ENCODE assay signal across 15 cellular contexts in the genomic region with DNA sequence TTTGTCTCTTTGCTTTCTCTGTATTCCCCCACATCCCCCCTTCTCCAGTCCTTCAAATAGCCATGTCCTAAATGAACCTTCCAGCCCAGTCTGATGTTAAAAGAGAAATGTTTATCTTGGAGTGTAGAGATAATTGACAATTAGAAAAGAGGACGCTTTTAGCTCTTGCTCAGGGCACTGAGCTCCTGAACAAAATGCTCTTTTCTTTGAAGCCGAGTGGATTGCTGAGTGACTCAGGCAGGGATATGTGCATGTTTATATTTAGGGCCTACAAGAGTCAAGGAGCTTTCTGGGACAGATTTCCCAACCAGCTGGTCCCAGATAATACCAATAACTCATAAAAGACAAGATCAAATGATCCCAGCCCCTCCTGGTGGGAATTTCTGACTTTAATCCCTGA.
DNase-seq lines count a peak whose midpoint lies in the region; ATAC-seq and TF ChIP-seq lines count a peak whose summit lies in the region.
"Had no signal": no experiment of that assay in that cellular context is flagged by ENCODE, and none has a peak within 500 bp of the region (broad histone marks: within the 10 kb centered on the region; RNA-seq: fewer than 3 reads in every experiment).

No MANE protein-coding gene starts in this region.

- no peaks in the 10 kb centered on the region for H3K9me3 ChIP-seq in heart left ventricle
- H3K9me3 ChIP-seq in sigmoid colon, result no peaks in the 10 kb centered on the region
- H3K9me3 ChIP-seq: mucosa of descending colon, right lobe of liver had no signal

- H3K4me1 ChIP-seq in heart left ventricle, result peaks cover 0 to 54% (median 14%) of the 10 kb centered on the region in 12 donors
- H3K4me1 ChIP-seq in sigmoid colon, result peaks cover 0 to 79% (median 62%) of the 10 kb centered on the region in 4 donors
- H3K4me1 ChIP-seq: right lobe of liver had no signal

- intact Hi-C loops in heart left ventricle (cut with DNase I) (loop anchor here in 3 of 10 donors (5.0 to 10.0 kb wide), 3 partner anchors 75 to 302 kb away; no protein-coding TSS in a partner anchor), sigmoid colon (cut with DNase I) (loop anchor here (5.0 kb wide), 1 partner anchor 85 kb away; no protein-coding TSS in a partner anchor)

- TF ChIP-seq CTCF in heart left ventricle (IDR thresholded peaks at IDR 0.05) (no peak), sigmoid colon (IDR thresholded peaks at IDR 0.05) (no peak)

- in situ Hi-C loops in G401 (cut with HindIII; ENCODE audit: low sequenced_read_pairs), result no loop called here

- H3K36me3 ChIP-seq in heart left ventricle (no peaks in the 10 kb centered on the region), sigmoid colon (no peaks in the 10 kb centered on the region)
- H3K36me3 ChIP-seq: right lobe of liver had no signal

- no peaks in the 10 kb centered on the region for H3K27me3 ChIP-seq in heart left ventricle
- no peaks in the 10 kb centered on the region for H3K27me3 ChIP-seq in sigmoid colon
- H3K27me3 ChIP-seq: right lobe of liver had no signal

- no peak for TF ChIP-seq POLR2A in heart left ventricle (IDR thresholded peaks at IDR 0.05)
- no peak for TF ChIP-seq POLR2A in sigmoid colon (IDR thresholded peaks at IDR 0.05)

- peak; percentile 89 to 95 (median 93) for ATAC-seq in heart left ventricle
- no peak for ATAC-seq in HG03039 (IDR thresholded peaks at IDR 0.05; ENCODE audit: unreplicated experiment)
- ATAC-seq: mucosa of descending colon, right lobe of liver, T-helper 17 cell had no signal

- TF ChIP-seq EP300 in sigmoid colon (IDR thresholded peaks at IDR 0.05), result no peak

- no peak overlapping the region for H3K4me3 ChIP-seq in heart left ventricle
- no peak overlapping the region for H3K4me3 ChIP-seq in sigmoid colon
- H3K4me3 ChIP-seq: mucosa of descending colon, right lobe of liver had no signal

- DNase-seq in H4 (ENCODE audit: low spot score), result peak; percentile 59
- peak; percentile 37 for DNase-seq in amniotic stem cell (lab: John Stamatoyannopoulos, UW)
- DNase-seq in heart left ventricle, result peak in 2 of 5 donors; percentile 23 to 30
- no peak for DNase-seq in sigmoid colon
- no peak for DNase-seq in NCI-H748 (lab: John Stamatoyannopoulos, UW; ENCODE audit: unreplicated experiment)
- no peak for DNase-seq in activated CD8-positive, alpha-beta memory T cell treated with anti-CD3 and anti-CD28 coated beads, Interleukin-2, amount 50 U/mL, for 4 hours
- DNase-seq in G401 (ENCODE audit: low spot score), result no peak
- DNase-seq: activated CD4-positive, alpha-beta memory T cell treated with anti-CD3 and anti-CD28 coated beads, Interleukin-2, amount 10 ng/mL, durations not matched to agents 7 days and 5 days; activated naive CD4-positive, alpha-beta T cell treated with anti-CD3 and anti-CD28 coated beads for 36 hours; CD4-positive, alpha-beta memory T cell; mucosa of descending colon; NCI-H146; right lobe of liver; T-helper 17 cell had no signal

- WGBS in heart left ventricle, 4 donors, result 27 to 39% (median 31%) methylated on average over 2 of the region's 2 CpGs
- WGBS in sigmoid colon, 2 donors, result 82 to 84% methylated on average over 2 of the region's 2 CpGs

- peak overlapping the region in 11 of 12 donors; percentile 2 to 81 (median 56) for H3K27ac ChIP-seq in heart left ventricle
- peak overlapping the region; percentile 70 to 77 (median 74) for H3K27ac ChIP-seq in sigmoid colon
- H3K27ac ChIP-seq: right lobe of liver had no signal

Comparison
In these comparisons a context has a peak if more than half of its experiments do, and no peak if none do; other contexts are left out.
1. DNase-seq: peak in H4 (single experiment) and amniotic stem cell (single experiment); none in sigmoid colon (single experiment), NCI-H748 (single experiment), activated CD8-positive, alpha-beta memory T cell treated with anti-CD3 and anti-CD28 coated beads, Interleukin-2, amount 50 U/mL, for 4 hours (single experiment) and G401 (single experiment).